In genomic region chr3:53347261-53348064, GRCh38 we compare ENCODE assay signal across 8 cellular contexts. TPM values are rescaled to one million over a fixed set of nuclear protein-coding genes. Genes with fewer than 3 reads are reported as not detected.
A peak's percentile ranks its signal among the peaks of the same experiment; 100 is the strongest.
DNase-seq lines count a peak whose midpoint lies in the region; ATAC-seq and TF ChIP-seq lines count a peak whose summit lies in the region.

DCP1A (minus strand) TSS chr3:53347543; CDS start chr3:53347517, 26 bp downstream.

- DNase-seq in NCI-H1694 treated with DMSO at 0.1 percent for 48 hours (lab: John Stamatoyannopoulos, UW) = peak; percentile 67
- peak; percentile 73 to 98 for DNase-seq in ascending aorta (ENCODE audit: low spot score in 2 of 2)
- DNase-seq in right cardiac atrium = peak; percentile 96 to 98 (median 97)
- DNase-seq in putamen (ENCODE audit: low spot score) = peak; percentile 97
- DNase-seq in vagina (ENCODE audit: extremely low spot score in 2 of 2) = peak; percentile 96 to 97

- H3K9me3 ChIP-seq in ascending aorta (no peaks in the 10 kb centered on the region), right cardiac atrium (ENCODE audit: control insufficient read depth, low read length) (no peaks in the 10 kb centered on the region), vagina (no peaks in the 10 kb centered on the region)

- H3K27ac ChIP-seq in ascending aorta (peak within 1 kb of the TSS; percentile 97 to 99), right cardiac atrium (ENCODE audit: low read length) (peak within 1 kb of the TSS; percentile 95), vagina (peak within 1 kb of the TSS; percentile 94)

- intact Hi-C loops in T-helper 2 cell treated with Interferon-gamma antibody and Interleukin-4, amounts not matched to agents 100 ng/mL and 5 ng/mL, for 36 hours (cut with micrococcal nuclease) = loop anchor here (1.0 to 10.0 kb wide), 6 partner anchors 45 to 643 kb away; partner anchors contain the start of genes GLT8D1, RFT1, SELENOK and SPCS1
- intact Hi-C loops in ascending aorta (cut with DNase I) (loop anchor here (1.0 to 10.0 kb wide), 5 partner anchors 29 to 545 kb away; partner anchors contain the start of genes RFT1, SELENOK and TKT), right cardiac atrium (cut with DNase I) (no loop called here), vagina (cut with DNase I) (no loop called here)

- TF ChIP-seq CTCF in ascending aorta (IDR thresholded peaks at IDR 0.05) (no peak), vagina (IDR thresholded peaks at IDR 0.05) (peak in 1 of 3 experiments; percentile 3)

- H3K36me3 ChIP-seq in ascending aorta (peaks cover 8 to 18% of the 10 kb centered on the region in 2 donors), vagina (peaks cover 0 to 9% of the 10 kb centered on the region in 2 donors)

- ATAC-seq in GM18498 (IDR thresholded peaks at IDR 0.05; ENCODE audit: unreplicated experiment) (peak; percentile 96), HG02885 (IDR thresholded peaks at IDR 0.05; ENCODE audit: poor library complexity, unreplicated experiment) (peak; percentile 94), right cardiac atrium (peak; percentile 99)

- H3K27me3 ChIP-seq in ascending aorta (no peaks in the 10 kb centered on the region), right cardiac atrium (ENCODE audit: control insufficient read depth, insufficient read depth) (no peaks in the 10 kb centered on the region), vagina (no peaks in the 10 kb centered on the region)

- TF ChIP-seq POLR2A in vagina (IDR thresholded peaks at IDR 0.05) = peak in 1 of 2 donors; percentile 73

- H3K4me3 ChIP-seq in ascending aorta (peak within 1 kb of the TSS; percentile 74 to 99), right cardiac atrium (ENCODE audit: low read length) (peak within 1 kb of the TSS; percentile 94), vagina (peak within 1 kb of the TSS; percentile 99)

- H3K4me1 ChIP-seq in ascending aorta (peaks cover 0 to 4% of the 10 kb centered on the region in 2 donors), right cardiac atrium (ENCODE audit: control insufficient read depth, insufficient read depth, low read length) (no peaks in the 10 kb centered on the region), vagina (peaks cover 36% of the 10 kb centered on the region)

- under 1% methylated on average over 61 of the region's 61 CpGs for WGBS in right cardiac atrium

RNA-seq across cellular contexts. Expression of gene DCP1A, which starts in this region (rescaled TPM):
- total RNA-seq in T-helper 2 cell treated with Interferon-gamma antibody and Interleukin-4, amounts not matched to agents 100 ng/mL and 5 ng/mL, for 36 hours = 30.7 and 31.7 TPM in 2 replicates
- total RNA-seq in ascending aorta (21.7 TPM), right cardiac atrium (10 to 100 TPM; 21.6 to 28.7 (median 22.1) TPM), vagina (32.9 TPM)
- polyA plus RNA-seq in right cardiac atrium = 6.0 TPM

Comparison
In these comparisons a context has a peak if more than half of its experiments do, and no peak if none do; other contexts are left out.
1. Peak in every context shown above with its lines: DNase-seq, ATAC-seq, H3K4me3 ChIP-seq and H3K27ac ChIP-seq.
2. intact Hi-C loops: an anchor here in T-helper 2 cell treated with Interferon-gamma antibody and Interleukin-4, amounts not matched to agents 100 ng/mL and 5 ng/mL, for 36 hours (1.0 to 10.0 kb wide) and ascending aorta (1.0 to 10.0 kb wide); none called in right cardiac atrium and vagina.